In the genomic region with DNA sequence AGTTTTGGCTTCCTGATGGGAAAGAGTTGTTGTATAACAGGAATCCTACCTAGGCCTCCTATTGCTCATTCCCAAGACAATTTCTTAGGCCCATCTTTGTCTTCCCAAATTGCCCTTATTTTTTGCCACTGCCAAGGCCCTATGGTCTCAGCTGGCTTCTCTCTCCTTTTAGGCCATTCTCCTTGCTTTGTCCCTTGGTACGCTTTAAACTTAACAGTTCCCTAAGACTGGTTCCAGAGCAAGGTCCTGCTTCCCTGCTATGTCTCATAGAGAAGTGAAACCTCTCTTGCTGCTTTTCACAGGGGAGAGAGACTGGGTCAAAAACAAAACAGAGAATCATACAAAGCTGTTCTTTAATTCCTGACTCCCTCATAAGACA, we compare ENCODE assay signal across 9 cellular contexts.
DNase-seq lines count a peak whose midpoint lies in the region; ATAC-seq and TF ChIP-seq lines count a peak whose summit lies in the region.
"Had no signal": no experiment of that assay in that cellular context is flagged by ENCODE, and none has a peak within 500 bp of the region (broad histone marks: within the 10 kb centered on the region; RNA-seq: fewer than 3 reads in every experiment).

No MANE protein-coding gene starts in this region.

- no peak overlapping the region for H3K27ac ChIP-seq in substantia nigra (ENCODE audit: low read depth, low read length, poor library complexity, severe bottlenecking)
- no peak overlapping the region for H3K27ac ChIP-seq in dorsolateral prefrontal cortex

- H3K27me3 Mint-ChIP-seq in T-helper 2 cell treated with Interferon-gamma antibody and Interleukin-4, amounts not matched to agents 5 μg/mL and 100 μg/mL, for 36 hours (ENCODE audit: low read depth) = no peaks in the 10 kb centered on the region
- H3K27me3 Mint-ChIP-seq in activated T-helper 17 cell treated with anti-CD3 and anti-CD28 coated beads, Interleukin-2, amount 50 U/mL, for 72 hours = no peaks in the 10 kb centered on the region

- peak; percentile 60 for ATAC-seq in HG02852 (IDR thresholded peaks at IDR 0.05; ENCODE audit: unreplicated experiment)
- ATAC-seq in activated T-helper 17 cell treated with anti-CD3 and anti-CD28 coated beads, Interleukin-2, amount 50 U/mL, for 72 hours (replicated peaks) = peak; percentile 15
- no peak for ATAC-seq in stimulated activated effector memory CD8-positive, alpha-beta T cell treated with anti-CD3 and anti-CD28 coated beads, Interleukin-12 subunit alpha, Interleukin-12 subunit beta, amount 100 ng/mL, for 72 hours

- peaks cover 14% of the 10 kb centered on the region for H3K36me3 Mint-ChIP-seq in T-helper 2 cell treated with Interferon-gamma antibody and Interleukin-4, amounts not matched to agents 5 μg/mL and 100 μg/mL, for 36 hours (ENCODE audit: low read depth)
- no peaks in the 10 kb centered on the region for H3K36me3 Mint-ChIP-seq in activated T-helper 17 cell treated with anti-CD3 and anti-CD28 coated beads, Interleukin-2, amount 50 U/mL, for 72 hours (ENCODE audit: low read depth)
- H3K36me3 Mint-ChIP-seq in stimulated activated effector memory CD8-positive, alpha-beta T cell treated with anti-CD3 and anti-CD28 coated beads, Interleukin-12 subunit alpha, Interleukin-12 subunit beta, amount 100 ng/mL, for 72 hours = no peaks in the 10 kb centered on the region

- peaks cover 19% of the 10 kb centered on the region for H3K9me3 Mint-ChIP-seq in T-helper 2 cell treated with Interferon-gamma antibody and Interleukin-4, amounts not matched to agents 5 μg/mL and 100 μg/mL, for 36 hours
- H3K9me3 Mint-ChIP-seq in activated T-helper 17 cell treated with anti-CD3 and anti-CD28 coated beads, Interleukin-2, amount 50 U/mL, for 72 hours = peaks cover 5% of the 10 kb centered on the region
- H3K9me3 Mint-ChIP-seq in stimulated activated effector memory CD8-positive, alpha-beta T cell treated with anti-CD3 and anti-CD28 coated beads, Interleukin-12 subunit alpha, Interleukin-12 subunit beta, amount 100 ng/mL, for 72 hours = peaks cover 6% of the 10 kb centered on the region

- intact Hi-C loops in dorsolateral prefrontal cortex (cut with DNase I) = no loop called here

- no peak overlapping the region for H3K4me3 ChIP-seq in dorsolateral prefrontal cortex

- TF ChIP-seq CTCF in dorsolateral prefrontal cortex (IDR thresholded peaks at IDR 0.05 in 54 of 56, conservative IDR thresholded peaks at IDR 0.05 in 2 of 56; ENCODE audit: low read depth in 1 of 56, partially characterized antibody in 56 of 56) = no peak

- H3K27me3 ChIP-seq in dorsolateral prefrontal cortex = peaks cover 0 to 4% (median 0%) of the 10 kb centered on the region in 45 donors

- peak overlapping the region; percentile 80 for H3K4me3 Mint-ChIP-seq in T-helper 2 cell treated with Interferon-gamma antibody and Interleukin-4, amounts not matched to agents 5 μg/mL and 100 μg/mL, for 36 hours
- peak overlapping the region; percentile 36 for H3K4me3 Mint-ChIP-seq in activated T-helper 17 cell treated with anti-CD3 and anti-CD28 coated beads, Interleukin-2, amount 50 U/mL, for 72 hours
- peak overlapping the region; percentile 45 for H3K4me3 Mint-ChIP-seq in stimulated activated effector memory CD8-positive, alpha-beta T cell treated with anti-CD3 and anti-CD28 coated beads, Interleukin-12 subunit alpha, Interleukin-12 subunit beta, amount 100 ng/mL, for 72 hours
- H3K4me3 Mint-ChIP-seq: IgD-negative memory B cell had no signal

- peaks cover 62% of the 10 kb centered on the region for H3K4me1 Mint-ChIP-seq in T-helper 2 cell treated with Interferon-gamma antibody and Interleukin-4, amounts not matched to agents 5 μg/mL and 100 μg/mL, for 36 hours (ENCODE audit: low read depth)
- peaks cover 38% of the 10 kb centered on the region for H3K4me1 Mint-ChIP-seq in activated T-helper 17 cell treated with anti-CD3 and anti-CD28 coated beads, Interleukin-2, amount 50 U/mL, for 72 hours
- peaks cover 61% of the 10 kb centered on the region for H3K4me1 Mint-ChIP-seq in stimulated activated effector memory CD8-positive, alpha-beta T cell treated with anti-CD3 and anti-CD28 coated beads, Interleukin-12 subunit alpha, Interleukin-12 subunit beta, amount 100 ng/mL, for 72 hours

- peak overlapping the region; percentile 81 for H3K27ac Mint-ChIP-seq in T-helper 2 cell treated with Interferon-gamma antibody and Interleukin-4, amounts not matched to agents 5 μg/mL and 100 μg/mL, for 36 hours
- peak overlapping the region; percentile 54 for H3K27ac Mint-ChIP-seq in activated T-helper 17 cell treated with anti-CD3 and anti-CD28 coated beads, Interleukin-2, amount 50 U/mL, for 72 hours
- peak overlapping the region; percentile 15 for H3K27ac Mint-ChIP-seq in stimulated activated effector memory CD8-positive, alpha-beta T cell treated with anti-CD3 and anti-CD28 coated beads, Interleukin-12 subunit alpha, Interleukin-12 subunit beta, amount 100 ng/mL, for 72 hours

- DNase-seq in T-helper 2 cell treated with Interferon-gamma antibody and Interleukin-4, amounts not matched to agents 5 μg/mL and 100 μg/mL, for 36 hours (ENCODE audit: low spot score) = no peak
- DNase-seq in T-helper 2 cell (no peak), NK-92 (lab: John Stamatoyannopoulos, UW; ENCODE audit: unreplicated experiment) (no peak), substantia nigra (lab: John Stamatoyannopoulos, UW) (no peak), dorsolateral prefrontal cortex (no peak)
- DNase-seq in stimulated activated effector memory CD8-positive, alpha-beta T cell treated with anti-CD3 and anti-CD28 coated beads, Interleukin-12 subunit alpha, Interleukin-12 subunit beta, amount 100 ng/mL, for 72 hours (ENCODE audit: low spot score in 2 of 2) = no peak

Comparison
In these comparisons a context has a peak if more than half of its experiments do, and no peak if none do; other contexts are left out.
1. H3K27ac Mint-ChIP-seq: peak in every context shown above with its lines; median percentile 81 in T-helper 2 cell treated with Interferon-gamma antibody and Interleukin-4, amounts not matched to agents 5 μg/mL and 100 μg/mL, for 36 hours; 54 in activated T-helper 17 cell treated with anti-CD3 and anti-CD28 coated beads, Interleukin-2, amount 50 U/mL, for 72 hours; 15 in stimulated activated effector memory CD8-positive, alpha-beta T cell treated with anti-CD3 and anti-CD28 coated beads, Interleukin-12 subunit alpha, Interleukin-12 subunit beta, amount 100 ng/mL, for 72 hours.